8 cellular contexts compared by ENCODE assay signal in genomic region chr15:42272768-42273098, GRCh38. TPM values are rescaled to one million over a fixed set of nuclear protein-coding genes. Genes with fewer than 3 reads are reported as not detected.
DNase-seq lines count a peak whose midpoint lies in the region; ATAC-seq and TF ChIP-seq lines count a peak whose summit lies in the region.

No MANE protein-coding gene starts in this region.

- H3K4me2 ChIP-seq in DND-41 (ENCODE audit: insufficient read depth, low read length): peak overlapping the region; percentile 80

- H3K27ac ChIP-seq in DND-41 (ENCODE audit: low read length) (peak overlapping the region; percentile 99), ovary (peak overlapping the region; percentile 92 to 98)

- H3K4me1 ChIP-seq in DND-41 (ENCODE audit: insufficient read depth, low read length) (peaks cover 49% of the 10 kb centered on the region), ovary (ENCODE audit: insufficient read depth) (peaks cover 5% of the 10 kb centered on the region)

- H3K36me3 ChIP-seq in DND-41 (ENCODE audit: insufficient read depth, low read length): peaks cover 11% of the 10 kb centered on the region
- no peaks in the 10 kb centered on the region for H3K36me3 ChIP-seq in ovary

- H3K79me2 ChIP-seq in DND-41 (ENCODE audit: insufficient read depth, low read length): peaks cover 67% of the 10 kb centered on the region

- H3K9ac ChIP-seq in DND-41 (ENCODE audit: low read depth, low read length): peak overlapping the region; percentile 90

- TF ChIP-seq POLR2A in ovary (IDR thresholded peaks at IDR 0.05): no peak

- H3K4me3 ChIP-seq in DND-41 (ENCODE audit: low read depth in 1 of 2, low read length in 2 of 2) (peak overlapping the region; percentile 59 to 92), epithelial cell of esophagus (ENCODE audit: low read length) (peak overlapping the region; percentile 89), ovary (peak overlapping the region; percentile 95)

- TF ChIP-seq EP300 in ovary (IDR thresholded peaks at IDR 0.05): no peak

- WGBS in ovary, 3 donors: 0 to 1% (median 0%) methylated on average over 9 of the region's 9 CpGs

- peak overlapping the region; percentile 99 for H2AFZ ChIP-seq in DND-41 (ENCODE audit: low read depth, low read length)

- intact Hi-C loops in ovary (cut with DNase I): no loop called here

- 0 out of 2 replicates have a peak, but pooled peaks cover 5% of the 10 kb centered on the region for H4K20me1 ChIP-seq in DND-41 (ENCODE audit: insufficient read depth, low read length)

- H3K27me3 ChIP-seq in DND-41 (ENCODE audit: insufficient read depth, low read length, poor library complexity): no peaks in the 10 kb centered on the region
- H3K27me3 ChIP-seq in ovary: no peaks in the 10 kb centered on the region

- TF ChIP-seq CTCF in DND-41 (IDR thresholded peaks at IDR 0.05; ENCODE audit: borderline replicate concordance, extremely low read depth, low read length, poor library complexity, severe bottlenecking) (no peak), epithelial cell of esophagus (IDR thresholded peaks at IDR 0.05; ENCODE audit: insufficient read depth, low read depth, low read length, missing control alignments) (no peak), ovary (IDR thresholded peaks at IDR 0.05) (no peak)

- DNase-seq in DND-41 (no peak), epithelial cell of esophagus (ENCODE audit: low read depth) (no peak), ovary (no peak), ecto neural progenitor cell (ENCODE audit: low spot score) (no peak), superior temporal gyrus (ENCODE audit: extremely low spot score) (no peak)

- H3K9me3 ChIP-seq in DND-41 (ENCODE audit: insufficient read depth, low read length, severe bottlenecking) (no peaks in the 10 kb centered on the region), ovary (no peaks in the 10 kb centered on the region)

- no peak for ATAC-seq in DND-41 (ENCODE audit: insufficient read depth, low read depth)
- ATAC-seq in HG03342 (IDR thresholded peaks at IDR 0.05; ENCODE audit: unreplicated experiment): no peak
- no peak for ATAC-seq in HG02852 (IDR thresholded peaks at IDR 0.05; ENCODE audit: unreplicated experiment)

TF ChIP-seq in PFSK-1, 5 proteins besides CTCF, POLR2A, EP300 and RAD21:
- TF ChIP-seq TAF1 (IDR thresholded peaks at IDR 0.05; ENCODE audit: borderline replicate concordance, insufficient read depth, low read length): no peak
- TF ChIP-seq POLR2AphosphoS5 (IDR thresholded peaks at IDR 0.05; ENCODE audit: low read depth, low read length): no peak
- no peak for TF ChIP-seq FOXP2 (optimal IDR thresholded peaks at IDR 0.05; ENCODE audit: borderline replicate concordance, extremely low read depth, extremely low read length, insufficient read depth)
- TF ChIP-seq REST (IDR thresholded peaks at IDR 0.05; ENCODE audit: insufficient read depth in 1 of 2, low read depth in 2 of 2, low read length in 2 of 2): no peak
- peak; percentile 65; the same call in 1 of the 2 replicates for TF ChIP-seq SIN3A (IDR thresholded peaks at IDR 0.05; ENCODE audit: borderline replicate concordance, insufficient read depth, low read length)

RNA-seq across cellular contexts. Expression of gene GANC, which starts 0.3 kb away (rescaled TPM):
- 5.7 TPM for polyA plus RNA-seq in PFSK-1 (2012; ENCODE audit: insufficient read length, low read depth)
- 10 to 100 TPM; 13.7 to 31.5 (median 28.8) TPM for total RNA-seq in ovary
- 10 to 100 TPM in 1 of 2 donors, 1 to 10 TPM in 1; 10.0 to 28.1 TPM for polyA plus RNA-seq in ovary

RNA-seq across cellular contexts. Expression of gene TMEM87A, which starts 0.5 kb away (rescaled TPM):
- polyA plus RNA-seq in PFSK-1 (2012; ENCODE audit: insufficient read length, low read depth): 28.7 TPM
- total RNA-seq in ovary: 10 to 100 TPM; 31.4 to 53.3 (median 43.0) TPM
- 10 to 100 TPM; 34.1 to 74.3 TPM for polyA plus RNA-seq in ovary
